ENCODE assay signal across 32 cellular contexts in the genomic region with DNA sequence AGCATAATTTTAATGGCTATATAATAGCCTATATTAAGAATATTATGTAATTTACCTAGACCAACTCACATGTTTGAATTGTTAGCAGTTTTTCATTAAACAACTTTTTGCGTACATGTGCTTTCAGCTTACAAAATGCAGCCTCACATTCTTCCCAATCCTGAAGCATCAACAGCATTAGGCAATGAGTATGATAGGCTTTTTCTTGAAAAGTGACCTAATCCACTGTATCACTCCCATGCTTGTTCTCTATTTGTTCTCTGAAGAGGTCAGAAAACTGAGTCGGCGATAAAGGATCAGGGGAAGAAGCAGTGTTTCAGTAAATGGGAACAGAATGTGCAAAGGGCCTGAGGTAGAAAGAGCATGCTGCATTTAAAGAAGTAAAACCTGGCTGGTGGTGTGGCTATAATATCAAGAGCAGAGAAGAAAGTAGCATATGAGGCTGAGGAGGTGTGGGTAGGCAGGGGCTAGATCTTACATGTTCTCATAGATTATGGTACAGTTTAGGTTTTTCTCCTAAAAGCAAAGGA.
"Had no signal": no experiment of that assay in that cellular context is flagged by ENCODE, and none has a peak within 500 bp of the region (broad histone marks: within the 10 kb centered on the region; RNA-seq: fewer than 3 reads in every experiment).

No MANE protein-coding gene starts in this region.

- ATAC-seq: activated naive CD4-positive, alpha-beta T cell treated with anti-CD3 and anti-CD28 coated beads, Interleukin-2, amount 50 U/mL, for 72 hours; activated T-cell treated with anti-CD3 and anti-CD28 coated beads, Interleukin-2, amount 50 U/mL, for 72 hours; body of pancreas; heart left ventricle; T-helper 17 cell; WTC11 had no signal

- H3K27ac ChIP-seq: body of pancreas, colonic mucosa, epithelial cell of prostate, esophagus squamous epithelium, heart left ventricle, VCaP had no signal

- H3K4me3 ChIP-seq: body of pancreas, colonic mucosa, esophagus squamous epithelium, heart left ventricle had no signal

- H3K27me3 ChIP-seq: body of pancreas, colonic mucosa, esophagus squamous epithelium, heart left ventricle had no signal

- DNase-seq: activated CD4-positive, alpha-beta memory T cell treated with anti-CD3 and anti-CD28 coated beads, Interleukin-2, amount 10 ng/mL, durations not matched to agents 7 days and 5 days; activated CD4-positive, alpha-beta T cell treated with anti-CD3 and anti-CD28 coated beads for 1 hour; activated CD4-positive, alpha-beta T cell treated with anti-CD3 and anti-CD28 coated beads for 4 hours; activated CD4-positive, alpha-beta T cell treated with anti-CD3 and anti-CD28 coated beads, Interleukin-2, amount 10 ng/mL, durations not matched to agents 7 days and 5 days; activated CD4-positive, alpha-beta T cell treated with anti-CD3 and anti-CD28 coated beads, Interleukin-2, amount 50 U/mL, for 4 hours; activated CD8-positive, alpha-beta memory T cell treated with anti-CD3 and anti-CD28 coated beads, Interleukin-2, amount 50 U/mL, for 48 hours; activated gamma-delta T cell; activated naive CD4-positive, alpha-beta T cell; activated naive CD4-positive, alpha-beta T cell treated with anti-CD3 and anti-CD28 coated beads, Interleukin-2, amount 10 ng/mL, durations not matched to agents 7 days and 5 days; activated naive CD8-positive, alpha-beta T cell treated with anti-CD3 and anti-CD28 coated beads, Interleukin-2, amount 10 ng/mL, durations not matched to agents 7 days and 5 days; activated T-cell treated with anti-CD3 and anti-CD28 coated beads for 4 hours; activated T-cell treated with anti-CD3 and anti-CD28 coated beads, Interleukin-2, amount 50 U/mL, for 24 hours; activated T-cell treated with anti-CD3 and anti-CD28 coated beads, Interleukin-2, amount 50 U/mL, for 72 hours; amniotic stem cell; aorta; body of pancreas; caudate nucleus; colonic mucosa; effector CD8-positive, alpha-beta T cell; esophagus squamous epithelium; glutamatergic neuron; heart left ventricle; T-helper 1 cell; T-helper 17 cell; T1000 had no signal

- FAIRE-seq: endometrium, endothelial cell of umbilical vein, frontal cortex had no signal

- H3K9me3 ChIP-seq: body of pancreas, colonic mucosa, esophagus squamous epithelium, heart left ventricle had no signal

- H3K36me3 ChIP-seq: colonic mucosa, heart left ventricle had no signal
